ENCODE assay signal across 18 cellular contexts in genomic region chr7:139661043-139661440, GRCh38.
DNase-seq lines count a peak whose midpoint lies in the region; ATAC-seq, FAIRE-seq and TF ChIP-seq lines count a peak whose summit lies in the region.
"Had no signal": no experiment of that assay in that cellular context is flagged by ENCODE, and none has a peak within 500 bp of the region (broad histone marks: within the 10 kb centered on the region; RNA-seq: fewer than 3 reads in every experiment).

No MANE protein-coding gene starts in this region.

- TF ChIP-seq EP300 in SK-N-SH (IDR thresholded peaks at IDR 0.05; ENCODE audit: borderline replicate concordance in 1 of 2, low read depth in 1 of 2, low read length in 1 of 2), result no peak

- no peaks in the 10 kb centered on the region for H3K27me3 Mint-ChIP-seq in T-helper 17 cell
- no peaks in the 10 kb centered on the region for H3K27me3 Mint-ChIP-seq in progenitor cell of endocrine pancreas
- H3K27me3 Mint-ChIP-seq: activated CD4-positive, alpha-beta T cell treated with anti-CD3 and anti-CD28 coated beads for 36 hours; activated naive CD8-positive, alpha-beta T cell; naive thymus-derived CD4-positive, alpha-beta T cell had no signal

- no peak for TF ChIP-seq POLR2A in HCT116 (IDR thresholded peaks at IDR 0.05; ENCODE audit: borderline replicate concordance, extremely low read depth, insufficient read depth, insufficient read length)

- H3K4me3 ChIP-seq in HCT116 (replicated peaks in 1 of 2; ENCODE audit: low read depth in 1 of 2, low read length in 2 of 2) (no peak overlapping the region), kidney (ENCODE audit: low read length in 2 of 2) (no peak overlapping the region), SK-N-SH (ENCODE audit: low read depth in 2 of 2, low read length in 1 of 2) (no peak overlapping the region)
- H3K4me3 ChIP-seq: sigmoid colon had no signal

- H3K36me3 ChIP-seq in HCT116 (ENCODE audit: control insufficient read depth in 1 of 2, insufficient read depth in 2 of 2, low read length in 2 of 2) (no peaks in the 10 kb centered on the region), kidney (ENCODE audit: control insufficient read depth in 1 of 2, insufficient read depth in 2 of 2, low read length in 2 of 2) (no peaks in the 10 kb centered on the region), SK-N-SH (replicated peaks in 1 of 2; ENCODE audit: control insufficient read depth in 1 of 2, insufficient read depth in 2 of 2, low read length in 1 of 2) (peaks cover 0 to 6% of the 10 kb centered on the region in 2 experiments)
- H3K36me3 ChIP-seq: sigmoid colon had no signal

- H3K27ac ChIP-seq in HCT116 (ENCODE audit: low read depth, low read length) (no peak overlapping the region), kidney (ENCODE audit: low read depth in 2 of 2, low read length in 2 of 2) (peak overlapping the region; percentile 89 to 95), SK-N-SH (ENCODE audit: low read depth in 2 of 2, low read length in 1 of 2) (no peak overlapping the region)

- peaks cover 11 to 18% of the 10 kb centered on the region in 2 experiments for H3K4me1 ChIP-seq in HCT116 (ENCODE audit: control insufficient read depth in 1 of 2, insufficient read depth in 2 of 2, low read length in 2 of 2)
- peaks cover 46 to 63% of the 10 kb centered on the region in 2 donors for H3K4me1 ChIP-seq in kidney (ENCODE audit: control insufficient read depth in 1 of 2, insufficient read depth in 1 of 2, low read depth in 1 of 2, low read length in 2 of 2)
- H3K4me1 ChIP-seq in SK-N-SH (ENCODE audit: control insufficient read depth in 1 of 2, insufficient read depth in 2 of 2, low read depth in 1 of 2, low read length in 1 of 2), result peaks cover 0 to 25% of the 10 kb centered on the region in 2 experiments; a peak in 1 of 4 replicates

- no TSS peak for BruUV-seq in HCT116 (replicated peaks; lab: Mats Ljungman, UMichigan)

- RAD21 ChIA-PET in HCT116 (lab: Charles Lee; ENCODE audit: low non-redundant PET in 1 of 2, low total read pairs in 2 of 2, uncharacterized antibody in 2 of 2, unreplicated experiment in 2 of 2), result no interaction called here

- peak overlapping the region; percentile 8 for H3K27ac Mint-ChIP-seq in T-helper 17 cell
- H3K27ac Mint-ChIP-seq in progenitor cell of endocrine pancreas, result peak overlapping the region; percentile 57
- H3K27ac Mint-ChIP-seq: activated CD4-positive, alpha-beta T cell treated with anti-CD3 and anti-CD28 coated beads for 36 hours; activated naive CD8-positive, alpha-beta T cell had no signal

- intact Hi-C loops in HCT116 (cut with micrococcal nuclease) (no loop called here), kidney (cut with DNase I) (no loop called here)

- H3K36me3 Mint-ChIP-seq in T-helper 17 cell (ENCODE audit: low read depth), result peaks cover 7% of the 10 kb centered on the region
- H3K36me3 Mint-ChIP-seq in progenitor cell of endocrine pancreas (ENCODE audit: insufficient read depth), result peaks cover 10% of the 10 kb centered on the region

- peaks cover 47% of the 10 kb centered on the region for H3K4me1 Mint-ChIP-seq in T-helper 17 cell
- peaks cover 78% of the 10 kb centered on the region for H3K4me1 Mint-ChIP-seq in progenitor cell of endocrine pancreas (ENCODE audit: low read depth)

- no peaks in the 10 kb centered on the region for H3K9me3 Mint-ChIP-seq in progenitor cell of endocrine pancreas (ENCODE audit: low read depth)

- no peak overlapping the region for H2AFZ ChIP-seq in HCT116 (ENCODE audit: low read depth, low read length, poor library complexity, severe bottlenecking)
- no peak overlapping the region for H2AFZ ChIP-seq in SK-N-SH (ENCODE audit: low read depth)

- TF ChIP-seq CTCF in HCT116 (IDR thresholded peaks at IDR 0.05 in 2 of 3, conservative IDR thresholded peaks at IDR 0.05 in 1 of 3; ENCODE audit: borderline replicate concordance in 1 of 3, insufficient read depth in 1 of 3, low read depth in 2 of 3, low read length in 2 of 3) (no peak), kidney (IDR thresholded peaks at IDR 0.05; ENCODE audit: borderline replicate concordance, extremely low read depth, insufficient read depth) (no peak), progenitor cell of endocrine pancreas (IDR thresholded peaks at IDR 0.05; ENCODE audit: unreplicated experiment) (no peak), SK-N-SH (IDR thresholded peaks at IDR 0.05) (no peak)

- H3F3A ChIP-seq in SK-N-SH (replicated peaks; ENCODE audit: insufficient read depth), result no peaks in the 10 kb centered on the region

- CTCF ChIA-PET in HCT116 (lab: Charles Lee) (interaction anchor here (1.2 kb wide), 1 partner anchor 14 kb away, joined by 6 read pairs; no protein-coding TSS in a partner anchor), SK-N-SH (lab: Yijun Ruan, JAX) (interaction anchor here (2.2 to 9.1 kb wide), 2 partner anchors 15 to 341 kb away, joined by 6 to 78 read pairs; no protein-coding TSS in a partner anchor)

- H3K4me2 ChIP-seq in HCT116 (ENCODE audit: low read length) (peak overlapping the region; percentile 34), SK-N-SH (no peak overlapping the region)

- H3K27me3 ChIP-seq in HCT116 (ENCODE audit: insufficient read depth, low read length), result no peaks in the 10 kb centered on the region
- no peaks in the 10 kb centered on the region for H3K27me3 ChIP-seq in SK-N-SH (ENCODE audit: insufficient read depth)
- H3K27me3 ChIP-seq: sigmoid colon had no signal

- H3K4me3 Mint-ChIP-seq in T-helper 17 cell (no peak overlapping the region), progenitor cell of endocrine pancreas (ENCODE audit: low read depth) (no peak overlapping the region)
- H3K4me3 Mint-ChIP-seq: activated CD4-positive, alpha-beta T cell treated with anti-CD3 and anti-CD28 coated beads for 36 hours; activated naive CD8-positive, alpha-beta T cell; naive thymus-derived CD4-positive, alpha-beta T cell had no signal

- no peaks in the 10 kb centered on the region for H3K9me2 ChIP-seq in HCT116 (ENCODE audit: insufficient read depth)
- H3K9me2 ChIP-seq in SK-N-SH, result no peaks in the 10 kb centered on the region

- H3K9me3 ChIP-seq in HCT116 (ENCODE audit: control insufficient read depth in 1 of 2, insufficient read depth in 1 of 2, low read depth in 1 of 2, low read length in 2 of 2) (no peaks in the 10 kb centered on the region), T-helper 17 cell (ENCODE audit: control insufficient read depth, low read length, poor library complexity, severe bottlenecking) (no peaks in the 10 kb centered on the region), kidney (ENCODE audit: control insufficient read depth in 1 of 2, low read length in 2 of 2) (no peaks in the 10 kb centered on the region), SK-N-SH (no peaks in the 10 kb centered on the region)
- H3K9me3 ChIP-seq: sigmoid colon had no signal

- WGBS in SK-N-SH (ENCODE audit: low lambda C conversion rate), result 100% methylated on average over 2 of the region's 2 CpGs

- ATAC-seq in HCT116 (peak; percentile 18; the same call in 1 of the 2 replicates), T-helper 17 cell (no peak), HG02973 (IDR thresholded peaks at IDR 0.05; ENCODE audit: unreplicated experiment) (no peak)
- ATAC-seq: activated CD4-positive, alpha-beta T cell treated with anti-CD3 and anti-CD28 coated beads for 36 hours; naive thymus-derived CD4-positive, alpha-beta T cell had no signal

- no peaks in the 10 kb centered on the region for H4K20me1 ChIP-seq in HCT116 (ENCODE audit: insufficient read depth)
- H4K20me1 ChIP-seq in SK-N-SH (ENCODE audit: insufficient read depth), result peaks cover 37% of the 10 kb centered on the region

- DNase-seq in HCT116 (ENCODE audit: low read depth, low spot score) (no peak), T-helper 17 cell (no peak), kidney (no peak), progenitor cell of endocrine pancreas (ENCODE audit: low spot score, unreplicated experiment) (no peak), SK-N-SH (no peak), HT-29 (ENCODE audit: low spot score) (no peak), hepatic stellate cell (ENCODE audit: low spot score) (no peak)
- DNase-seq: activated CD4-positive, alpha-beta T cell treated with anti-CD3 and anti-CD28 coated beads for 36 hours; central memory CD4-positive, alpha-beta T cell; naive thymus-derived CD4-positive, alpha-beta T cell; NCI-H2081; SHP77 treated with DMSO at 0.1 percent for 48 hours; sigmoid colon; stimulated activated CD4-positive, alpha-beta T cell treated with anti-CD3 and anti-CD28 coated beads, Interleukin-2, amount 100 ng/mL, for 48 hours; T-helper 9 cell had no signal

- H3K79me2 ChIP-seq in HCT116 (ENCODE audit: insufficient read depth, low read length) (peaks cover 9% of the 10 kb centered on the region; the same call in 1 of the 2 replicates), SK-N-SH (ENCODE audit: insufficient read depth) (peaks cover 80% of the 10 kb centered on the region)

- FAIRE-seq in kidney (lab: Jason Lieb, UNC), result no peak
- FAIRE-seq: D721Med had no signal

- no peak for TF ChIP-seq RAD21 in HCT116 (IDR thresholded peaks at IDR 0.05; ENCODE audit: low read depth)
- TF ChIP-seq RAD21 in SK-N-SH (IDR thresholded peaks at IDR 0.05; ENCODE audit: low read length), result no peak

- H3K9ac ChIP-seq in HCT116 (ENCODE audit: low read length) (no peak overlapping the region), kidney (ENCODE audit: low read length in 2 of 2) (no peak overlapping the region), SK-N-SH (no peak overlapping the region)

- POLR2A ChIA-PET in HCT116 (lab: Charles Lee) (interaction anchor here (0.9 kb wide), 1 partner anchor 20 kb away, joined by 3 read pairs; no protein-coding TSS in a partner anchor), SK-N-SH (lab: Yijun Ruan, JAX) (no interaction called here)

TF ChIP-seq in HCT116, 20 proteins besides CTCF, POLR2A, EP300 and RAD21 (continues in another document):
- no peak for TF ChIP-seq JUND (IDR thresholded peaks at IDR 0.05)
- TF ChIP-seq EZH2 (IDR thresholded peaks at IDR 0.05), result no peak

TF ChIP-seq in SK-N-SH, 30 proteins besides CTCF, POLR2A, EP300 and RAD21 (continues in another document):
- TF ChIP-seq MAX (IDR thresholded peaks at IDR 0.05; ENCODE audit: low read depth) (no peak), RXRA (IDR thresholded peaks at IDR 0.05; ENCODE audit: borderline replicate concordance, low read depth) (no peak), SMC3 (IDR thresholded peaks at IDR 0.05; ENCODE audit: low read depth, low read length) (no peak), POLR2AphosphoS5 (IDR thresholded peaks at IDR 0.05; ENCODE audit: low read depth, low read length) (no peak), RFX5 (IDR thresholded peaks at IDR 0.05; ENCODE audit: low read length) (no peak)

Comparison
In these comparisons a context has a peak if more than half of its experiments do, and no peak if none do; other contexts are left out.
1. H3K27ac ChIP-seq: peak in kidney (2 of 2); none in HCT116 (single experiment) and SK-N-SH (0 of 2).